Comparison of ENCODE assay signal across 8 cellular contexts in genomic region chr3:142022381-142022780, GRCh38.
A peak's percentile ranks its signal among the peaks of the same experiment; 100 is the strongest.
DNase-seq lines count a peak whose midpoint lies in the region; ATAC-seq and TF ChIP-seq lines count a peak whose summit lies in the region.

No MANE protein-coding gene starts in this region.

- intact Hi-C loops in posterior vena cava (cut with DNase I) = no loop called here

- CTCF ChIA-PET in BJ (lab: Yijun Ruan, JAX) = interaction anchor here (0.7 to 1.4 kb wide), 5 partner anchors 24 to 257 kb away, joined by 3 to 6 read pairs (median 3); no protein-coding TSS in a partner anchor

- H3K4me3 ChIP-seq in BJ (ENCODE audit: low read depth, low read length) = no peak overlapping the region
- H3K4me3 ChIP-seq in OCI-LY1 (ENCODE audit: low read depth, low read length, poor library complexity, severe bottlenecking) = peak overlapping the region; percentile 6

- ATAC-seq in GM18861 (IDR thresholded peaks at IDR 0.05; ENCODE audit: unreplicated experiment) = peak; percentile 76
- ATAC-seq in HG03045 (IDR thresholded peaks at IDR 0.05; ENCODE audit: unreplicated experiment) = peak; percentile 67

- H3K79me2 ChIP-seq in OCI-LY1 (ENCODE audit: insufficient read depth, low read length) = peaks cover 100% of the 10 kb centered on the region

- no peak overlapping the region for H2AFZ ChIP-seq in OCI-LY1 (ENCODE audit: low read length)

- no peaks in the 10 kb centered on the region for H3K36me3 ChIP-seq in BJ (ENCODE audit: control insufficient read depth, insufficient read depth, low read length)
- peaks cover 86% of the 10 kb centered on the region for H3K36me3 ChIP-seq in OCI-LY1 (ENCODE audit: insufficient read depth, low read length)

- no peaks in the 10 kb centered on the region for H3K27me3 ChIP-seq in BJ (ENCODE audit: control insufficient read depth, insufficient read depth, low read length)
- H3K27me3 ChIP-seq in OCI-LY1 (ENCODE audit: insufficient read depth, low read length) = no peaks in the 10 kb centered on the region

- peak overlapping the region; percentile 48 for H3K9ac ChIP-seq in OCI-LY1 (ENCODE audit: low read length)

- DNase-seq in BJ (ENCODE audit: low read depth) (no peak), kidney glomerular epithelial cell (lab: John Stamatoyannopoulos, UW) (peak; percentile 30), NCI-H345 treated with DMSO at 0.1 percent for 48 hours (lab: John Stamatoyannopoulos, UW; ENCODE audit: unreplicated experiment) (no peak), posterior vena cava (ENCODE audit: low spot score) (no peak), DMS153 treated with DMSO at 0.1 percent for 48 hours (lab: John Stamatoyannopoulos, UW; ENCODE audit: unreplicated experiment) (no peak)

- H3F3A ChIP-seq in OCI-LY1 (ENCODE audit: insufficient read depth, low read length) = no peaks in the 10 kb centered on the region

- POLR2A ChIA-PET in BJ (lab: Charles Lee) = no interaction called here

- no peaks in the 10 kb centered on the region for H3K9me3 ChIP-seq in OCI-LY1 (ENCODE audit: low read length)

- peak overlapping the region; percentile 47 for H3K4me2 ChIP-seq in OCI-LY1 (ENCODE audit: low read length)

- H4K20me1 ChIP-seq in OCI-LY1 (ENCODE audit: insufficient read depth, low read length) = peaks cover 5% of the 10 kb centered on the region; the same call in 1 of the 2 replicates

- H3K4me1 ChIP-seq in OCI-LY1 (ENCODE audit: insufficient read depth, low read length, severe bottlenecking) = peaks cover 69% of the 10 kb centered on the region

- TF ChIP-seq CTCF in BJ (IDR thresholded peaks at IDR 0.05; ENCODE audit: insufficient read depth, low read depth, low read length) (0 out of 2 replicates have a peak, but pooled peaks have one; percentile 20), OCI-LY1 (IDR thresholded peaks at IDR 0.05; ENCODE audit: low read length) (peak; percentile 80)

- H3K27ac ChIP-seq in OCI-LY1 (ENCODE audit: low read depth, low read length, poor library complexity, severe bottlenecking) = peak overlapping the region; percentile 79

- H3K9me2 ChIP-seq in OCI-LY1 (ENCODE audit: low read depth, low read length) = no peaks in the 10 kb centered on the region
